ENCODE assay signal across 1 cellular context in genomic region chr12:99649551-99649950, GRCh38.
TF ChIP-seq lines count a peak whose summit lies in the region.

No MANE protein-coding gene starts in this region.

TF ChIP-seq in GM23338, 12 proteins besides CTCF, POLR2A, EP300 and RAD21 (continued from another document):
- TF ChIP-seq STAT1 (IDR thresholded peaks at IDR 0.05; ENCODE audit: unreplicated experiment) (no peak), ETS1 (IDR thresholded peaks at IDR 0.05) (no peak), ZNF114 (CRISPR knock-in tag; IDR thresholded peaks at IDR 0.05) (no peak), NANOG (IDR thresholded peaks at IDR 0.05; ENCODE audit: borderline replicate concordance) (no peak), REST (IDR thresholded peaks at IDR 0.05; ENCODE audit: unreplicated experiment) (no peak)
